ENCODE assay signal across 20 cellular contexts in genomic region chr5:168951764-168952163, GRCh38.
DNase-seq lines count a peak whose midpoint lies in the region; ATAC-seq and TF ChIP-seq lines count a peak whose summit lies in the region.
"Had no signal": no experiment of that assay in that cellular context is flagged by ENCODE, and none has a peak within 500 bp of the region (broad histone marks: within the 10 kb centered on the region; RNA-seq: fewer than 3 reads in every experiment).

No MANE protein-coding gene starts in this region.

- H3K79me1 ChIP-seq in IMR-90 (ENCODE audit: low read depth in 1 of 2, low read length in 2 of 2) (no peaks in the 10 kb centered on the region), mesendoderm (ENCODE audit: low read length) (no peaks in the 10 kb centered on the region)

- H3K27me3 Mint-ChIP-seq in nephron (ENCODE audit: low read depth), result no peaks in the 10 kb centered on the region
- no peaks in the 10 kb centered on the region for H3K27me3 Mint-ChIP-seq in activated naive CD8-positive, alpha-beta T cell treated with anti-CD3 and anti-CD28 coated beads for 36 hours
- H3K27me3 Mint-ChIP-seq: CD4-positive, CD25-positive, alpha-beta regulatory T cell had no signal

- no peak for TF ChIP-seq RAD21 in IMR-90 (IDR thresholded peaks at IDR 0.05; ENCODE audit: low read length)

- H3K27ac Mint-ChIP-seq in nephron, result peak overlapping the region; percentile 33 to 63 (median 49)
- no peak overlapping the region for H3K27ac Mint-ChIP-seq in activated naive CD8-positive, alpha-beta T cell treated with anti-CD3 and anti-CD28 coated beads for 36 hours
- H3K27ac Mint-ChIP-seq: B cell; CD4-positive, CD25-positive, alpha-beta regulatory T cell; CD8-positive, alpha-beta T cell had no signal

- H3K4me3 ChIP-seq in IMR-90 (ENCODE audit: insufficient read depth, low read depth, low read length) (no peak overlapping the region), transverse colon (no peak overlapping the region), mesendoderm (ENCODE audit: low read length) (no peak overlapping the region)
- H3K4me3 ChIP-seq: BLaER1 had no signal

- H4K5ac ChIP-seq in IMR-90 (ENCODE audit: low read depth, low read length) (no peak overlapping the region; the same call in 1 of the 2 replicates), mesendoderm (ENCODE audit: low read length) (no peak overlapping the region)

- ATAC-seq in IMR-90 (ENCODE audit: low read depth) (no peak), HG02970 (IDR thresholded peaks at IDR 0.05; ENCODE audit: low FRiP score, unreplicated experiment) (no peak)
- ATAC-seq: CD8-positive, alpha-beta T cell had no signal

- H2AK5ac ChIP-seq in IMR-90 (ENCODE audit: low read depth, low read length) (no peak overlapping the region), mesendoderm (ENCODE audit: low read length) (no peak overlapping the region)

- TF ChIP-seq CTCF in IMR-90 (conservative IDR thresholded peaks at IDR 0.05; ENCODE audit: low read depth, low read length) (no peak), nephron (IDR thresholded peaks at IDR 0.05; ENCODE audit: unreplicated experiment in 3 of 3) (no peak), transverse colon (IDR thresholded peaks at IDR 0.05) (no peak)

- H3K9me3 ChIP-seq in IMR-90 (ENCODE audit: control insufficient read depth, insufficient read depth, low read length), result no peaks in the 10 kb centered on the region
- no peaks in the 10 kb centered on the region for H3K9me3 ChIP-seq in transverse colon
- H3K9me3 ChIP-seq: BLaER1, Caco-2 had no signal

- intact Hi-C loops in IMR-90 (cut with micrococcal nuclease) (no loop called here), transverse colon (cut with DNase I; ENCODE audit: low total_unique reads) (no loop called here)

- H3K9me1 ChIP-seq in IMR-90 (ENCODE audit: insufficient read depth, low read length), result no peaks in the 10 kb centered on the region

- H3K23ac ChIP-seq in IMR-90 (ENCODE audit: low read depth, low read length) (no peak overlapping the region), mesendoderm (ENCODE audit: low read length) (no peak overlapping the region)

- H3K4ac ChIP-seq in IMR-90 (ENCODE audit: low read depth, low read length), result no peak overlapping the region
- H3K4ac ChIP-seq in mesendoderm (ENCODE audit: low read depth, low read length), result no peak overlapping the region

- H3K27me3 ChIP-seq in IMR-90 (ENCODE audit: control insufficient read depth, insufficient read depth, low read length) (no peaks in the 10 kb centered on the region), transverse colon (no peaks in the 10 kb centered on the region), mesendoderm (ENCODE audit: insufficient read depth, low read length, poor library complexity) (no peaks in the 10 kb centered on the region)
- H3K27me3 ChIP-seq: BLaER1 had no signal

- H4K20me1 ChIP-seq in IMR-90 (ENCODE audit: insufficient read depth, low read length), result no peaks in the 10 kb centered on the region
- H4K20me1 ChIP-seq: BLaER1 had no signal

- POLR2A ChIA-PET in IMR-90 (lab: Charles Lee; ENCODE audit: unreplicated experiment), result no interaction called here

- H3K56ac ChIP-seq in IMR-90 (ENCODE audit: extremely low read depth, insufficient read depth, low read length) (no peak overlapping the region), mesendoderm (ENCODE audit: low read length) (no peak overlapping the region)

- H3K4me2 ChIP-seq in IMR-90 (ENCODE audit: low read depth, low read length) (no peak overlapping the region), mesendoderm (ENCODE audit: low read length) (no peak overlapping the region)
- H3K4me2 ChIP-seq: BLaER1 had no signal

- in situ Hi-C loops in IMR-90 (cut with MboI; ENCODE audit: low sequenced_read_pairs), result no loop called here
- in situ Hi-C loops in transverse colon (cut with MboI; ENCODE audit: low pct_ligation_motif_present in 1 of 4, low pct_unique_long_range_greater_than_20kb in 1 of 4, low sequenced_read_pairs in 3 of 4), result no loop called here

- H3K9me3 Mint-ChIP-seq in nephron, result no peaks in the 10 kb centered on the region
- H3K9me3 Mint-ChIP-seq in activated naive CD8-positive, alpha-beta T cell treated with anti-CD3 and anti-CD28 coated beads for 36 hours, result no peaks in the 10 kb centered on the region
- H3K9me3 Mint-ChIP-seq: CD4-positive, CD25-positive, alpha-beta regulatory T cell; CD8-positive, alpha-beta T cell had no signal

- dilution Hi-C loops in IMR-90 (cut with HindIII; ENCODE audit: low sequenced_read_pairs, unreplicated experiment), result no loop called here

- H2BK120ac ChIP-seq in IMR-90 (ENCODE audit: low read depth, low read length), result no peak overlapping the region
- H2BK120ac ChIP-seq in mesendoderm (ENCODE audit: low read depth, low read length), result no peak overlapping the region

- no CpG with 5 or more reads among the region's 5 CpGs for WGBS in IMR-90 (ENCODE audit: extremely low coverage in 2 of 2, insufficient read length in 1 of 2), 2 experiments
- WGBS in transverse colon (ENCODE audit: low coverage in 1 of 2), 2 donors, result 79 to 81% methylated on average over 4 to 5 of the region's 5 CpGs
- no CpG with 5 or more reads among the region's 5 CpGs for WGBS in mesendoderm (ENCODE audit: extremely low coverage, insufficient coverage, low lambda C conversion rate)

- no peak overlapping the region for H3K14ac ChIP-seq in IMR-90 (replicated peaks; ENCODE audit: low read depth, low read length)

- H2AK9ac ChIP-seq in IMR-90 (replicated peaks; ENCODE audit: low read depth, low read length, poor library complexity), result no peak overlapping the region

- H4K8ac ChIP-seq in IMR-90 (ENCODE audit: low read depth in 2 of 2, low read length in 2 of 2) (no peak overlapping the region), mesendoderm (ENCODE audit: low read depth, low read length) (no peak overlapping the region)

- no peak overlapping the region for H4K91ac ChIP-seq in IMR-90 (ENCODE audit: insufficient read depth, low read depth, low read length)

- no peak overlapping the region for H2BK20ac ChIP-seq in IMR-90 (ENCODE audit: low read depth, low read length)

- no peak overlapping the region for H3K9ac ChIP-seq in IMR-90 (ENCODE audit: low read depth, low read length)
- H3K9ac ChIP-seq in mesendoderm (ENCODE audit: low read length), result no peak overlapping the region
- H3K9ac ChIP-seq: BLaER1 had no signal

- TF ChIP-seq POLR2A in IMR-90 (IDR thresholded peaks at IDR 0.05; ENCODE audit: low read depth, low read length) (no peak), transverse colon (IDR thresholded peaks at IDR 0.05) (no peak)

- H3K4me1 ChIP-seq in IMR-90 (ENCODE audit: control insufficient read depth, insufficient read depth, low read length) (no peaks in the 10 kb centered on the region), transverse colon (peaks cover 0 to 9% (median 0%) of the 10 kb centered on the region in 4 donors), mesendoderm (ENCODE audit: control insufficient read depth, low read depth, low read length) (no peaks in the 10 kb centered on the region)
- H3K4me1 ChIP-seq: BLaER1 had no signal

- H3K36me3 Mint-ChIP-seq in nephron (ENCODE audit: low read depth), result no peaks in the 10 kb centered on the region
- H3K36me3 Mint-ChIP-seq in activated naive CD8-positive, alpha-beta T cell treated with anti-CD3 and anti-CD28 coated beads for 36 hours, result no peaks in the 10 kb centered on the region
- H3K36me3 Mint-ChIP-seq: CD4-positive, CD25-positive, alpha-beta regulatory T cell; CD8-positive, alpha-beta T cell had no signal

- H3K27ac ChIP-seq in IMR-90 (ENCODE audit: insufficient read depth, low read length) (peak overlapping the region; percentile 55; the same call in 1 of the 2 replicates), transverse colon (peak overlapping the region; percentile 12 to 66 (median 31)), mesendoderm (ENCODE audit: low read depth, low read length) (no peak overlapping the region)
- H3K27ac ChIP-seq: 22Rv1, BLaER1, C4-2B had no signal

- no peak for TF ChIP-seq EP300 in transverse colon (IDR thresholded peaks at IDR 0.05; ENCODE audit: low read depth)

- H3K18ac ChIP-seq in IMR-90 (ENCODE audit: low read depth, low read length) (no peak overlapping the region; the same call in 1 of the 2 replicates), mesendoderm (ENCODE audit: low read length) (no peak overlapping the region)

- H3K4me1 Mint-ChIP-seq in nephron, result peaks cover 12% of the 10 kb centered on the region
- peaks cover 4% of the 10 kb centered on the region for H3K4me1 Mint-ChIP-seq in activated naive CD8-positive, alpha-beta T cell treated with anti-CD3 and anti-CD28 coated beads for 36 hours
- H3K4me1 Mint-ChIP-seq: B cell had no signal

- no peak overlapping the region for H2BK5ac ChIP-seq in IMR-90 (ENCODE audit: low read depth, low read length, poor library complexity, severe bottlenecking)
- no peak overlapping the region for H2BK5ac ChIP-seq in mesendoderm (ENCODE audit: low read length)

- H2BK15ac ChIP-seq in IMR-90 (ENCODE audit: low read depth, low read length), result no peak overlapping the region
- no peak overlapping the region for H2BK15ac ChIP-seq in mesendoderm (replicated peaks; ENCODE audit: low read depth)

- H3K4me3 Mint-ChIP-seq in nephron, result no peak overlapping the region
- H3K4me3 Mint-ChIP-seq in activated naive CD8-positive, alpha-beta T cell treated with anti-CD3 and anti-CD28 coated beads for 36 hours, result no peak overlapping the region
- H3K4me3 Mint-ChIP-seq: B cell; CD4-positive, CD25-positive, alpha-beta regulatory T cell; CD8-positive, alpha-beta T cell had no signal

- H2AFZ ChIP-seq in IMR-90 (replicated peaks; ENCODE audit: low read length, poor library complexity), result no peak overlapping the region

- BruUV-seq in IMR-90 (replicated peaks; lab: Mats Ljungman, UMichigan), result no TSS peak

- DNase-seq in IMR-90 (no peak), left kidney (ENCODE audit: low read depth, low spot score) (peak; percentile 89), transverse colon (no peak), NCI-H1436 treated with DMSO at 0.1 percent for 48 hours (lab: John Stamatoyannopoulos, UW) (no peak), mesendoderm (no peak)
- DNase-seq in activated naive CD8-positive, alpha-beta T cell treated with anti-CD3 and anti-CD28 coated beads for 36 hours, result no peak
- DNase-seq: Caco-2; CD4-positive, CD25-positive, alpha-beta regulatory T cell; CD8-positive, alpha-beta T cell; DMS153; DND-41; GOT3; H7; HCEC 1CT had no signal

- H3K79me2 ChIP-seq in mesendoderm (ENCODE audit: control insufficient read depth, insufficient read depth, low read length), result no peaks in the 10 kb centered on the region

- no peaks in the 10 kb centered on the region for H3K36me3 ChIP-seq in IMR-90 (ENCODE audit: control insufficient read depth, insufficient read depth, low read length)
- no peaks in the 10 kb centered on the region for H3K36me3 ChIP-seq in transverse colon
- H3K36me3 ChIP-seq in mesendoderm (ENCODE audit: control insufficient read depth, insufficient read depth, low read length), result no peaks in the 10 kb centered on the region
- H3K36me3 ChIP-seq: BLaER1 had no signal

- CTCF ChIA-PET in IMR-90 (lab: Yijun Ruan, JAX), result interaction anchor here (0.5 kb wide), 1 partner anchor 265 kb away, joined by 5 read pairs; no protein-coding TSS in a partner anchor

TF ChIP-seq in IMR-90, 13 proteins besides CTCF, POLR2A, EP300 and RAD21:
- TF ChIP-seq FOS (IDR thresholded peaks at IDR 0.05; ENCODE audit: low read depth, low read length), result no peak
- TF ChIP-seq MAFK (IDR thresholded peaks at IDR 0.05; ENCODE audit: low read depth, low read length), result no peak
- TF ChIP-seq BHLHE40 (IDR thresholded peaks at IDR 0.05; ENCODE audit: low read depth, low read length), result no peak
- no peak for TF ChIP-seq MAZ (IDR thresholded peaks at IDR 0.05; ENCODE audit: borderline replicate concordance, low read depth, low read length)
